ENCODE assay signal across 9 cellular contexts in the genomic region with DNA sequence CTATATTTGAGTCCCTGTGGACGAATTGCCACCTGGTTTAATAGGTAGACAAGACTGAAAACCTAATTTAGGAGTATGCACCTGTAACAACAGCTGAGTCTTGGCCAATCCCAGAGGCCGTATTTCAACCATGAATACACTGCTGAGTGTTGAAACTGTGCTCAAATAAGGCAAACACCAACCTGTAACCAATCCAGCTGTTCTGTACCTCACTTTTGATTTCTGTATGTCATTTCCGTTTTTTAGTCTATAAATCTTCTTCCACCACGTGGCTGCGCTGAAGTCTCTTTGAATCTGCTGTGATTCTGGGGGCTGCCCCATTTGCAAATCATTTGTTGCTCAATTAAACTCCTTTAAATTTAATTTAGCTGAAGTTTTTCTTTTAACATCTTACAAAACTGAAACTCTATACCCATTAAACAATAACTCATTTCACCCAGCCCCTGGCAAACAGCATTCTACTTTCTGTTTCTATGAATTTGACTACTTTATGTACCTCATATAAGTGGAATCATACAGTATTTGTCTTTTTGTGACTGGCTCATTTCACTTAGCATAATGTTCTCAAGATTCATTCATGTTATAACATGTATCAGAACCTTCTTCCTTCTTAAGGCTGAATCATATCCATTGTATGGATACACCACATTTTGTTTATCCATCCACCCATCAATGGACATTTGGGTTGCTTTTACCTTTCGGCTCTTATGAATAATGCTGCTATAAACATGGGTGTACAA. TPM values are rescaled to one million over a fixed set of nuclear protein-coding genes. Genes with fewer than 3 reads are reported as not detected.
A peak's percentile ranks its signal among the peaks of the same experiment; 100 is the strongest.
DNase-seq lines count a peak whose midpoint lies in the region; ATAC-seq and TF ChIP-seq lines count a peak whose summit lies in the region.
"Had no signal": no experiment of that assay in that cellular context is flagged by ENCODE, and none has a peak within 500 bp of the region (broad histone marks: within the 10 kb centered on the region; RNA-seq: fewer than 3 reads in every experiment).

No MANE protein-coding gene starts in this region.

- no peaks in the 10 kb centered on the region for H3K9me3 Mint-ChIP-seq in activated CD8-positive, alpha-beta T cell treated with anti-CD3 and anti-CD28 coated beads for 36 hours

- DNase-seq in activated CD4-positive, CD25-positive, alpha-beta regulatory T cell (lab: John Stamatoyannopoulos, UW), result no peak
- DNase-seq in activated CD8-positive, alpha-beta T cell treated with anti-CD3 and anti-CD28 coated beads for 36 hours, result peak; percentile 73
- DNase-seq in stimulated activated CD8-positive, alpha-beta memory T cell treated with anti-CD3 and anti-CD28 coated beads, Interleukin-4, amount 100 ng/mL, for 48 hours, result peak; percentile 44
- no peak for DNase-seq in SKM-1 treated with dmso at 0.1 percent for 144 hours (lab: John Stamatoyannopoulos, UW; ENCODE audit: unreplicated experiment)
- DNase-seq in SW 1271 (lab: John Stamatoyannopoulos, UW), result no peak
- DNase-seq: NCI-H1694 had no signal

- intact Hi-C loops in activated CD8-positive, alpha-beta T cell treated with anti-CD3 and anti-CD28 coated beads for 36 hours (cut with micrococcal nuclease), result no loop called here

- H3K27me3 Mint-ChIP-seq in activated CD8-positive, alpha-beta T cell treated with anti-CD3 and anti-CD28 coated beads for 36 hours, result peaks cover 2% of the 10 kb centered on the region

- H3K36me3 Mint-ChIP-seq in activated CD8-positive, alpha-beta T cell treated with anti-CD3 and anti-CD28 coated beads for 36 hours (ENCODE audit: low read depth), result no peaks in the 10 kb centered on the region

- peak overlapping the region; percentile 83 for H3K27ac Mint-ChIP-seq in activated CD8-positive, alpha-beta T cell treated with anti-CD3 and anti-CD28 coated beads for 36 hours

- no peak for TF ChIP-seq CTCF in activated CD8-positive, alpha-beta T cell treated with anti-CD3 and anti-CD28 coated beads for 36 hours (IDR thresholded peaks at IDR 0.05)

- POLR2A ChIA-PET in activated CD8-positive, alpha-beta T cell treated with anti-CD3 and anti-CD28 coated beads for 36 hours (lab: Charles Lee), result interaction anchor here (1.2 to 1.3 kb wide), 2 partner anchors 8 to 17 kb away, joined by 3 read pairs; no protein-coding TSS in a partner anchor

- peaks cover 22% of the 10 kb centered on the region for H3K4me1 Mint-ChIP-seq in activated CD8-positive, alpha-beta T cell treated with anti-CD3 and anti-CD28 coated beads for 36 hours (ENCODE audit: low read depth)

- CTCF ChIA-PET in activated CD8-positive, alpha-beta T cell treated with anti-CD3 and anti-CD28 coated beads for 36 hours (lab: Charles Lee), result interaction anchor here (1.4 to 2.4 kb wide), 4 partner anchors 10 to 572 kb away, joined by 7 to 15 read pairs (median 12); no protein-coding TSS in a partner anchor

- H3K4me3 Mint-ChIP-seq in activated CD8-positive, alpha-beta T cell treated with anti-CD3 and anti-CD28 coated beads for 36 hours, result peak overlapping the region; percentile 43

- peak; percentile 90 to 91 for ATAC-seq in activated CD4-positive, CD25-positive, alpha-beta regulatory T cell treated with anti-CD3 and anti-CD28 coated beads, Interleukin-2, amount 50 U/mL, for 24 hours
- ATAC-seq in HG03025 (IDR thresholded peaks at IDR 0.05; ENCODE audit: low FRiP score, unreplicated experiment), result peak; percentile 76
- ATAC-seq in activated CD8-positive, alpha-beta T cell treated with anti-CD3 and anti-CD28 coated beads for 36 hours, result peak; percentile 77
- no peak for ATAC-seq in HG02840 (IDR thresholded peaks at IDR 0.05; ENCODE audit: low FRiP score, unreplicated experiment)

RNA-seq across cellular contexts. Expression of a gene that starts 7.5 kb away (rescaled TPM):
- total RNA-seq in activated CD8-positive, alpha-beta T cell treated with anti-CD3 and anti-CD28 coated beads for 36 hours, result 10 to 100 TPM; 28.0 to 28.4 TPM

Comparison
In these comparisons a context has a peak if more than half of its experiments do, and no peak if none do; other contexts are left out.
1. DNase-seq: peak in activated CD8-positive, alpha-beta T cell treated with anti-CD3 and anti-CD28 coated beads for 36 hours (single experiment) and stimulated activated CD8-positive, alpha-beta memory T cell treated with anti-CD3 and anti-CD28 coated beads, Interleukin-4, amount 100 ng/mL, for 48 hours (single experiment); none in activated CD4-positive, CD25-positive, alpha-beta regulatory T cell (0 of 4), SKM-1 treated with dmso at 0.1 percent for 144 hours (single experiment) and SW 1271 (0 of 2).